ENCODE assay signal across 1 cellular context in the genomic region with DNA sequence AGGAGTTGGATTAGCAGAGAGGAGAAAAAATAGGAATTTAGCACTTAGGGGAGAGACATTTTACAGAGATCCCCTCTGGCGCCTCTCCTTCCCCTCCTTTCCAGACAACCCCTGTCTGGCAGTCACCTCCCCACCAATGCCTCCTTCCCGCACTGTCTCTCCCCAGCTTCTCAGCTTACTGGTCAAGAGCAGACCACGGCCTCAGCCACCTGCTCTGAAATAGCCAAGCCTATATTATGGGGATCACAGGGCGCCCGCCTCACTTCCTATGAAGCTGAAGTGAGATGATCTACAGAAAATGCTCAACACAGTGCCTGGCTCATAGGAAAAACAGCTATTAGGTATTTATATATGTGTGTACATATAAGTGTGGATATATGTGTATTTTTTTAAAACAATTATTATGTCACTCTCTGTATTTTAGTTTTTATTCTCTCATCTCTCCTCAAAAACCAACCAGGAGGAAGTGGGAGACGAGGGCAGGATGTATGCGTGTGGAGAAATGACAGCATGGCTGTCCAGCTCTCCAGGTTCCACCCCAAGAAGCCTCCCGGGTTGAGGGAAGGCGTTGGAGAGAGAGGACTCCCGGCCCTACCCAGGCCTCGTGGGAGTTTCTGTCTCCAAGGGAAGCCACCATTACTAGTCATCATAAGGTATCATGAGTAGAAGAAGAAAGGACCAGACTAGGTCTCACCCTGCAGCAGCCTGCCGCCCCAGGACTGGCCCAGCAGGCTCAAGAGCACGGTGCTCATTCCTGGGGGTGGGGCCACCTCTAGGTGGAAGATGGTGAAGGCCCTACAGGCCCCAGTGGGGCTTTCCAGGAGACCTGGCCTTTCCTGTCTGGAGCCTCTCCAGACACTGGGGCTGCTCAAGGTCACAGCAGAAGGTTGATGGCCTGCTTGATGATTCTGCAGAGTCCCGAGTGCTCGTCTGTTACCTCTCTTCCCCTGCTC.
TF ChIP-seq lines count a peak whose summit lies in the region.

No MANE protein-coding gene starts in this region.

TF ChIP-seq in GM12878, 131 proteins besides CTCF, POLR2A, EP300 and RAD21:
- TF ChIP-seq SMAD5 (IDR thresholded peaks at IDR 0.05; ENCODE audit: low read depth), result 0 out of 2 replicates have a peak, but pooled peaks have one; percentile 34
- no peak for TF ChIP-seq ZNF592 (IDR thresholded peaks at IDR 0.05)
